ENCODE assay signal across 1 cellular context in genomic region chr20:50353289-50353961, GRCh38.
TF ChIP-seq lines count a peak whose summit lies in the region.

No MANE protein-coding gene starts in this region.

TF ChIP-seq in HepG2, 621 proteins besides CTCF, POLR2A, EP300 and RAD21 (continued from another document and continues in another):
- TF ChIP-seq TBX2 (CRISPR knock-in tag; IDR thresholded peaks at IDR 0.05; ENCODE audit: borderline replicate concordance) = peak; percentile 70; the same call in 1 of the 2 replicates
- 0 out of 2 replicates have a peak, but pooled peaks have one; percentile 51 for TF ChIP-seq ESRRA (CRISPR knock-in tag; IDR thresholded peaks at IDR 0.05; ENCODE audit: low read depth)
- no peak for TF ChIP-seq ZNF160 (CRISPR knock-in tag; IDR thresholded peaks at IDR 0.05)
- peak; percentile 61; the same call in 1 of the 2 replicates for TF ChIP-seq ZFP90 (CRISPR knock-in tag; IDR thresholded peaks at IDR 0.05; ENCODE audit: borderline replicate concordance)
- peak; percentile 43 for TF ChIP-seq ZNF407 (CRISPR knock-in tag; IDR thresholded peaks at IDR 0.05; ENCODE audit: not compliant biosample characterization)
- no peak for TF ChIP-seq PBX2 (CRISPR knock-in tag; IDR thresholded peaks at IDR 0.05)
- peak; percentile 61; the same call in 1 of the 2 replicates for TF ChIP-seq ZSCAN29 (CRISPR knock-in tag; conservative IDR thresholded peaks at IDR 0.05)
- no peak for TF ChIP-seq ZFYVE20 (CRISPR knock-in tag; IDR thresholded peaks at IDR 0.05; ENCODE audit: borderline replicate concordance, low read depth)
- TF ChIP-seq NAIF1 (CRISPR knock-in tag; IDR thresholded peaks at IDR 0.05; ENCODE audit: borderline replicate concordance) = no peak
- TF ChIP-seq SPEN (CRISPR knock-in tag; IDR thresholded peaks at IDR 0.05; ENCODE audit: low read depth) = peak; percentile 28; the same call in 1 of the 2 replicates
- TF ChIP-seq ZNF75D (CRISPR knock-in tag; IDR thresholded peaks at IDR 0.05; ENCODE audit: borderline replicate concordance) = no peak
- no peak for TF ChIP-seq NFIC (IDR thresholded peaks at IDR 0.05; ENCODE audit: low read length)
- TF ChIP-seq RNF219 (CRISPR knock-in tag; IDR thresholded peaks at IDR 0.05) = no peak
- TF ChIP-seq SETDB1 (CRISPR knock-in tag; IDR thresholded peaks at IDR 0.05; ENCODE audit: borderline replicate concordance) = no peak
- TF ChIP-seq DMAP1 (CRISPR knock-in tag; IDR thresholded peaks at IDR 0.05) = peak; percentile 66; the same call in 1 of the 2 replicates
- TF ChIP-seq ZNF781 (CRISPR knock-in tag; IDR thresholded peaks at IDR 0.05; ENCODE audit: borderline replicate concordance, not compliant biosample characterization) = peak; percentile 81
- TF ChIP-seq ZNF609 (CRISPR knock-in tag; IDR thresholded peaks at IDR 0.05; ENCODE audit: borderline replicate concordance) = peak; percentile 77; the same call in 1 of the 2 replicates
- peak; percentile 45; the same call in 1 of the 2 replicates for TF ChIP-seq KDM2A (CRISPR knock-in tag; IDR thresholded peaks at IDR 0.05; ENCODE audit: borderline replicate concordance, low read depth)
- peak; percentile 44; the same call in 1 of the 2 replicates for TF ChIP-seq ARID5B (CRISPR knock-in tag; IDR thresholded peaks at IDR 0.05)
- no peak for TF ChIP-seq RFX5 (IDR thresholded peaks at IDR 0.05; ENCODE audit: low read depth, low read length)
- TF ChIP-seq ZNF496 (CRISPR knock-in tag; IDR thresholded peaks at IDR 0.05; ENCODE audit: insufficient replicate concordance) = no peak
- peak; percentile 82; the same call in 1 of the 2 replicates for TF ChIP-seq ZNF788 (CRISPR knock-in tag; IDR thresholded peaks at IDR 0.05; ENCODE audit: borderline replicate concordance)
- TF ChIP-seq ZNF737 (CRISPR knock-in tag; IDR thresholded peaks at IDR 0.05; ENCODE audit: borderline replicate concordance) = no peak
- TF ChIP-seq FOXP4 (CRISPR knock-in tag; IDR thresholded peaks at IDR 0.05) = peak; percentile 63; the same call in 1 of the 2 replicates
- peak; percentile 50; the same call in 1 of the 2 replicates for TF ChIP-seq ZKSCAN5 (CRISPR knock-in tag; IDR thresholded peaks at IDR 0.05)
- peak; percentile 75 for TF ChIP-seq ZNF263 (CRISPR knock-in tag; IDR thresholded peaks at IDR 0.05)
- peak; percentile 61; the same call in 1 of the 2 replicates for TF ChIP-seq ZFY (CRISPR knock-in tag; IDR thresholded peaks at IDR 0.05)
- TF ChIP-seq ZNF367 (CRISPR knock-in tag; IDR thresholded peaks at IDR 0.05; ENCODE audit: borderline replicate concordance) = no peak
